30 cellular contexts compared by ENCODE assay signal in genomic region chr17:71325886-71326285, GRCh38.
"Had no signal": no experiment of that assay in that cellular context is flagged by ENCODE, and none has a peak within 500 bp of the region (broad histone marks: within the 10 kb centered on the region; RNA-seq: fewer than 3 reads in every experiment).

No MANE protein-coding gene starts in this region.

- FAIRE-seq: TTC549 had no signal

- H3K36me3 ChIP-seq: adrenal gland had no signal

- ATAC-seq: activated CD8-positive, alpha-beta T cell treated with anti-CD3 and anti-CD28 coated beads for 36 hours; activated naive CD4-positive, alpha-beta T cell treated with anti-CD3 and anti-CD28 coated beads, Interleukin-2, amount 50 U/mL, for 72 hours; activated T-cell treated with anti-CD3 and anti-CD28 coated beads, Interleukin-2, amount 50 U/mL, for 4 hours; activated T-cell treated with anti-CD3 and anti-CD28 coated beads, Interleukin-2, amount 50 U/mL, for 72 hours; activated T-helper 17 cell treated with anti-CD3 and anti-CD28 coated beads, Interleukin-2, amount 50 U/mL, for 72 hours had no signal

- DNase-seq: activated B cell treated with CpG ODN at 0.5 μM for 24 hours; activated CD4-positive, alpha-beta memory T cell treated with anti-CD3 and anti-CD28 coated beads for 36 hours; activated CD4-positive, alpha-beta T cell treated with anti-CD3 and anti-CD28 coated beads for 4 hours; activated CD4-positive, alpha-beta T cell treated with anti-CD3 and anti-CD28 coated beads, Interleukin-2, amount 10 ng/mL, durations not matched to agents 24 days and 14 days; activated CD4-positive, alpha-beta T cell treated with anti-CD3 and anti-CD28 coated beads, Interleukin-2, amount 50 U/mL, for 1 hour; activated CD4-positive, alpha-beta T cell treated with anti-CD3 and anti-CD28 coated beads, Interleukin-2, amount 50 U/mL, for 4 hours; activated CD4-positive, CD25-positive, alpha-beta regulatory T cell treated with anti-CD3 and anti-CD28 coated beads, Interleukin-2, amount 50 U/mL, for 72 hours; activated CD8-positive, alpha-beta memory T cell treated with anti-CD3 and anti-CD28 coated beads, Interleukin-2, amount 50 U/mL, for 4 hours; activated CD8-positive, alpha-beta T cell treated with anti-CD3 and anti-CD28 coated beads for 36 hours; activated effector memory CD4-positive, alpha-beta T cell treated with anti-CD3 and anti-CD28 coated beads, Interleukin-2, amount 50 U/mL, for 16 hours; activated gamma-delta T cell treated with Interleukin-2 at 50 U/mL for 16 hours; activated naive CD4-positive, alpha-beta T cell; activated naive CD4-positive, alpha-beta T cell treated with anti-CD3 and anti-CD28 coated beads for 36 hours; activated naive CD4-positive, alpha-beta T cell treated with anti-CD3 and anti-CD28 coated beads, Interleukin-2, amount 50 U/mL, for 16 hours; activated naive CD8-positive, alpha-beta T cell treated with anti-CD3 and anti-CD28 coated beads for 36 hours; activated T-cell treated with anti-CD3 and anti-CD28 coated beads for 4 hours; activated T-cell treated with anti-CD3 and anti-CD28 coated beads, Interleukin-2, amount 50 U/mL, for 1 hour; activated T-cell treated with anti-CD3 and anti-CD28 coated beads, Interleukin-2, amount 50 U/mL, for 4 hours; activated T-cell treated with anti-CD3 and anti-CD28 coated beads, Interleukin-2, amount 50 U/mL, for 72 hours; adrenal gland; amniotic stem cell; aorta; central memory CD4-positive, alpha-beta T cell; T-helper 1 cell; T-helper 2 cell; T-helper 9 cell had no signal

- H3K27ac ChIP-seq: adrenal gland, VCaP had no signal

- H3K27me3 ChIP-seq: adrenal gland had no signal

- H3K4me3 ChIP-seq: adrenal gland had no signal

- H3K4me1 ChIP-seq: adrenal gland had no signal

- H3K9me3 ChIP-seq: adrenal gland had no signal
